In genomic region chrX:51614353-51614752, GRCh38 we compare ENCODE assay signal across 9 cellular contexts. TPM values are rescaled to one million over a fixed set of nuclear protein-coding genes. Genes with fewer than 3 reads are reported as not detected.
DNase-seq lines count a peak whose midpoint lies in the region; ATAC-seq and TF ChIP-seq lines count a peak whose summit lies in the region.
"Had no signal": no experiment of that assay in that cellular context is flagged by ENCODE, and none has a peak within 500 bp of the region (broad histone marks: within the 10 kb centered on the region; RNA-seq: fewer than 3 reads in every experiment).

No MANE protein-coding gene starts in this region.

- TF ChIP-seq EP300 in SK-N-SH (IDR thresholded peaks at IDR 0.05; ENCODE audit: borderline replicate concordance in 1 of 2, low read depth in 1 of 2, low read length in 1 of 2) (no peak), upper lobe of left lung (IDR thresholded peaks at IDR 0.05) (no peak)

- H3K9me3 Mint-ChIP-seq in activated T-helper 1 cell treated with anti-CD3 and anti-CD28 coated beads, Interleukin-12 subunit alpha, Interleukin-12 subunit beta, Interleukin-2, Interleukin-4 antibody, amounts not matched to agents 30 ng/mL and 10 ng/mL and 1 ng/mL, durations not matched to agents 14 hours and 24 hours and 36 hours, result no peaks in the 10 kb centered on the region
- H3K9me3 Mint-ChIP-seq: activated naive CD4-positive, alpha-beta T cell treated with anti-CD3 and anti-CD28 coated beads, Interleukin-2, amount 50 U/mL, for 24 hours had no signal

- no peaks in the 10 kb centered on the region for H3F3A ChIP-seq in SK-N-SH (replicated peaks; ENCODE audit: insufficient read depth)

- H3K4me3 ChIP-seq in SK-N-SH (ENCODE audit: low read depth in 2 of 2, low read length in 1 of 2), result no peak overlapping the region
- no peak overlapping the region for H3K4me3 ChIP-seq in upper lobe of left lung

- CTCF ChIA-PET in SK-N-SH (lab: Yijun Ruan, JAX), result interaction anchor here (1.0 to 2.3 kb wide), 2 partner anchors 28 to 647 kb away, joined by 3 to 7 read pairs; no protein-coding TSS in a partner anchor

- peaks cover 15% of the 10 kb centered on the region; the same call in 1 of the 2 replicates for H3K27me3 ChIP-seq in SK-N-SH (ENCODE audit: insufficient read depth)
- peaks cover 0 to 5% (median 0%) of the 10 kb centered on the region in 4 donors for H3K27me3 ChIP-seq in upper lobe of left lung

- peak; percentile 80 for TF ChIP-seq CTCF in SK-N-SH (IDR thresholded peaks at IDR 0.05)
- peak; percentile 13 to 35 (median 26) for TF ChIP-seq CTCF in upper lobe of left lung (IDR thresholded peaks at IDR 0.05)

- POLR2A ChIA-PET in SK-N-SH (lab: Yijun Ruan, JAX), result no interaction called here

- no peak overlapping the region for H2AFZ ChIP-seq in SK-N-SH (ENCODE audit: low read depth)

- H4K20me1 ChIP-seq in SK-N-SH (ENCODE audit: insufficient read depth), result no peaks in the 10 kb centered on the region

- H3K27me3 Mint-ChIP-seq in activated T-helper 1 cell treated with anti-CD3 and anti-CD28 coated beads, Interleukin-12 subunit alpha, Interleukin-12 subunit beta, Interleukin-2, Interleukin-4 antibody, amounts not matched to agents 30 ng/mL and 10 ng/mL and 1 ng/mL, durations not matched to agents 14 hours and 24 hours and 36 hours (ENCODE audit: insufficient read depth), result peaks cover 19% of the 10 kb centered on the region

- ATAC-seq in upper lobe of left lung (ENCODE audit: low FRiP score in 2 of 2) (no peak), HG02981 (IDR thresholded peaks at IDR 0.05; ENCODE audit: unreplicated experiment) (no peak)

- H3K27ac ChIP-seq in SK-N-SH (ENCODE audit: low read depth in 2 of 2, low read length in 1 of 2), result no peak overlapping the region
- H3K27ac ChIP-seq in upper lobe of left lung, result no peak overlapping the region

- H3K36me3 ChIP-seq in SK-N-SH (replicated peaks in 1 of 2; ENCODE audit: control insufficient read depth in 1 of 2, insufficient read depth in 2 of 2, low read length in 1 of 2) (no peaks in the 10 kb centered on the region), upper lobe of left lung (no peaks in the 10 kb centered on the region)

- no peak overlapping the region for H3K9ac ChIP-seq in SK-N-SH

- H3K27ac Mint-ChIP-seq in activated T-helper 1 cell treated with anti-CD3 and anti-CD28 coated beads, Interleukin-12 subunit alpha, Interleukin-12 subunit beta, Interleukin-2, Interleukin-4 antibody, amounts not matched to agents 30 ng/mL and 10 ng/mL and 1 ng/mL, durations not matched to agents 14 hours and 24 hours and 36 hours, result no peak overlapping the region
- H3K27ac Mint-ChIP-seq: activated naive CD4-positive, alpha-beta T cell treated with anti-CD3 and anti-CD28 coated beads, Interleukin-2, amount 50 U/mL, for 24 hours had no signal

- 3% methylated on average over 6 of the region's 6 CpGs for WGBS in SK-N-SH (ENCODE audit: low lambda C conversion rate)
- 0 to 7% methylated on average over 5 to 6 of the region's 6 CpGs for WGBS in upper lobe of left lung, 2 donors

- DNase-seq in NCI-H345 treated with DMSO at 0.1 percent for 48 hours (lab: John Stamatoyannopoulos, UW; ENCODE audit: unreplicated experiment) (peak; percentile 8), NCI-H345 (lab: John Stamatoyannopoulos, UW) (no peak), HT-29 (ENCODE audit: low spot score) (peak; percentile 30), SK-N-SH (peak; percentile 47), globus pallidus (ENCODE audit: low spot score) (peak; percentile 8), upper lobe of left lung (no peak)
- DNase-seq in activated T-helper 1 cell treated with anti-CD3 and anti-CD28 coated beads, Interleukin-12 subunit alpha, Interleukin-12 subunit beta, Interleukin-2, Interleukin-4 antibody, amounts not matched to agents 30 ng/mL and 10 ng/mL and 1 ng/mL, durations not matched to agents 14 hours and 24 hours and 36 hours (ENCODE audit: low spot score), result no peak

- H3K36me3 Mint-ChIP-seq in activated T-helper 1 cell treated with anti-CD3 and anti-CD28 coated beads, Interleukin-12 subunit alpha, Interleukin-12 subunit beta, Interleukin-2, Interleukin-4 antibody, amounts not matched to agents 30 ng/mL and 10 ng/mL and 1 ng/mL, durations not matched to agents 14 hours and 24 hours and 36 hours (ENCODE audit: low read depth), result no peaks in the 10 kb centered on the region
- H3K36me3 Mint-ChIP-seq: activated naive CD4-positive, alpha-beta T cell treated with anti-CD3 and anti-CD28 coated beads, Interleukin-2, amount 50 U/mL, for 24 hours had no signal

- no peak for TF ChIP-seq POLR2A in upper lobe of left lung (IDR thresholded peaks at IDR 0.05)

- no peak overlapping the region for H3K4me2 ChIP-seq in SK-N-SH

- TF ChIP-seq RAD21 in SK-N-SH (IDR thresholded peaks at IDR 0.05; ENCODE audit: low read length), result peak; percentile 79

- H3K4me1 ChIP-seq in SK-N-SH (ENCODE audit: control insufficient read depth in 1 of 2, insufficient read depth in 2 of 2, low read depth in 1 of 2, low read length in 1 of 2), result no peaks in the 10 kb centered on the region
- peaks cover 0 to 5% (median 0%) of the 10 kb centered on the region in 4 donors for H3K4me1 ChIP-seq in upper lobe of left lung

- H3K79me2 ChIP-seq in SK-N-SH (ENCODE audit: insufficient read depth), result no peaks in the 10 kb centered on the region

- intact Hi-C loops in activated T-helper 1 cell treated with anti-CD3 and anti-CD28 coated beads, Interleukin-12 subunit alpha, Interleukin-12 subunit beta, Interleukin-2, Interleukin-4 antibody, amounts not matched to agents 30 ng/mL and 10 ng/mL and 1 ng/mL, durations not matched to agents 14 hours and 24 hours and 36 hours (cut with micrococcal nuclease), result loop anchor here (2.0 kb wide), 1 partner anchor 646 kb away; no protein-coding TSS in a partner anchor

- no peak overlapping the region for H3K4me3 Mint-ChIP-seq in activated T-helper 1 cell treated with anti-CD3 and anti-CD28 coated beads, Interleukin-12 subunit alpha, Interleukin-12 subunit beta, Interleukin-2, Interleukin-4 antibody, amounts not matched to agents 30 ng/mL and 10 ng/mL and 1 ng/mL, durations not matched to agents 14 hours and 24 hours and 36 hours
- H3K4me3 Mint-ChIP-seq: activated naive CD4-positive, alpha-beta T cell treated with anti-CD3 and anti-CD28 coated beads, Interleukin-2, amount 50 U/mL, for 24 hours had no signal

- H3K9me2 ChIP-seq in SK-N-SH, result no peaks in the 10 kb centered on the region

- H3K4me1 Mint-ChIP-seq in activated T-helper 1 cell treated with anti-CD3 and anti-CD28 coated beads, Interleukin-12 subunit alpha, Interleukin-12 subunit beta, Interleukin-2, Interleukin-4 antibody, amounts not matched to agents 30 ng/mL and 10 ng/mL and 1 ng/mL, durations not matched to agents 14 hours and 24 hours and 36 hours (ENCODE audit: low read depth), result no peaks in the 10 kb centered on the region

- H3K9me3 ChIP-seq in SK-N-SH (no peaks in the 10 kb centered on the region), upper lobe of left lung (no peaks in the 10 kb centered on the region)

TF ChIP-seq in SK-N-SH, 30 proteins besides CTCF, POLR2A, EP300 and RAD21:
- TF ChIP-seq FOXJ3 (CRISPR knock-in tag; IDR thresholded peaks at IDR 0.05), result no peak
- peak; percentile 63 for TF ChIP-seq SMC3 (IDR thresholded peaks at IDR 0.05; ENCODE audit: low read depth, low read length)

RNA-seq across cellular contexts. Expression of gene CENPVL3, which starts 4.4 kb away (rescaled TPM):
- not detected in 2 replicates for total RNA-seq in HT-29 (2014; rRNA removed; shearing (Covaris generic))
- polyA plus RNA-seq in SK-N-SH (2012; rRNA removed), result 0.67 and 0.80 TPM in 2 replicates
- polyA plus RNA-seq in SK-N-SH (2012; cell fraction: cytosol; rRNA removed), result 0.52 and 0.79 TPM in 2 replicates
- polyA plus RNA-seq in SK-N-SH (2012; cell fraction: nucleus; rRNA removed), result 0.38 and 0.43 TPM in 2 replicates
- total RNA-seq in upper lobe of left lung, result not detected
- total RNA-seq in activated T-helper 1 cell treated with anti-CD3 and anti-CD28 coated beads, Interleukin-12 subunit alpha, Interleukin-12 subunit beta, Interleukin-2, Interleukin-4 antibody, amounts not matched to agents 30 ng/mL and 10 ng/mL and 1 ng/mL, durations not matched to agents 14 hours and 24 hours and 36 hours, result not detected in 2 replicates

Comparison
In these comparisons a context has a peak if more than half of its experiments do, and no peak if none do; other contexts are left out.
1. DNase-seq: peak in NCI-H345 treated with DMSO at 0.1 percent for 48 hours (single experiment), HT-29 (single experiment), SK-N-SH (single experiment) and globus pallidus (single experiment); none in NCI-H345 (single experiment), upper lobe of left lung (0 of 2) and activated T-helper 1 cell treated with anti-CD3 and anti-CD28 coated beads, Interleukin-12 subunit alpha, Interleukin-12 subunit beta, Interleukin-2, Interleukin-4 antibody, amounts not matched to agents 30 ng/mL and 10 ng/mL and 1 ng/mL, durations not matched to agents 14 hours and 24 hours and 36 hours (single experiment).